Comparison of ENCODE assay signal across 23 cellular contexts in genomic region chr13:110343241-110343865, GRCh38. TPM values are rescaled to one million over a fixed set of nuclear protein-coding genes. Genes with fewer than 3 reads are reported as not detected.
DNase-seq lines count a peak whose midpoint lies in the region; ATAC-seq and TF ChIP-seq lines count a peak whose summit lies in the region.
"Had no signal": no experiment of that assay in that cellular context is flagged by ENCODE, and none has a peak within 500 bp of the region (broad histone marks: within the 10 kb centered on the region; RNA-seq: fewer than 3 reads in every experiment).

No MANE protein-coding gene starts in this region.

- TF ChIP-seq RAD21 in IMR-90 (IDR thresholded peaks at IDR 0.05; ENCODE audit: low read length) = no peak

- no peak overlapping the region for H3K14ac ChIP-seq in IMR-90 (replicated peaks; ENCODE audit: low read depth, low read length)

- H2AFZ ChIP-seq in IMR-90 (replicated peaks; ENCODE audit: low read length, poor library complexity) = no peak overlapping the region
- H2AFZ ChIP-seq: parathyroid adenoma had no signal

- DNase-seq in IMR-90 = no peak
- peak; percentile 80 for DNase-seq in MCF 10A (ENCODE audit: unreplicated experiment)
- DNase-seq in left lung = no peak
- no peak for DNase-seq in HEK293T (ENCODE audit: extremely low spot score)
- DNase-seq: activated CD4-positive, alpha-beta T cell treated with anti-CD3 and anti-CD28 coated beads, Interleukin-2, amount 50 U/mL, for 48 hours; activated T-cell treated with anti-CD3 and anti-CD28 coated beads, Interleukin-2, amount 50 U/mL, for 1 hour; CD4-positive, alpha-beta T cell; DMS53; HFFc6; left colon; NCI-H1694; NCI-H345; RPMI8226; small intestine; T-helper 1 cell had no signal

- no peak overlapping the region for H3K18ac ChIP-seq in IMR-90 (ENCODE audit: low read depth, low read length)

- no peak overlapping the region for H2BK15ac ChIP-seq in IMR-90 (ENCODE audit: low read depth, low read length)

- in situ Hi-C loops in IMR-90 (cut with MboI; ENCODE audit: low sequenced_read_pairs) = no loop called here

- H3K36me3 ChIP-seq in IMR-90 (ENCODE audit: control insufficient read depth, insufficient read depth, low read length) (peaks cover 17% of the 10 kb centered on the region), left lung (no peaks in the 10 kb centered on the region), subcutaneous abdominal adipose tissue (ENCODE audit: control insufficient read depth in 5 of 5, insufficient read depth in 5 of 5, low read length in 5 of 5) (peaks cover 0 to 15% (median 11%) of the 10 kb centered on the region in 5 donors)
- H3K36me3 ChIP-seq: cardiac muscle cell had no signal

- TF ChIP-seq POLR2A in IMR-90 (IDR thresholded peaks at IDR 0.05; ENCODE audit: low read depth, low read length) = no peak

- peaks cover 53% of the 10 kb centered on the region for H3K4me1 Mint-ChIP-seq in MCF 10A (ENCODE audit: insufficient read depth, unreplicated experiment)

- dilution Hi-C loops in IMR-90 (cut with HindIII; ENCODE audit: low sequenced_read_pairs, unreplicated experiment) = no loop called here

- no peak overlapping the region for H4K5ac ChIP-seq in IMR-90 (ENCODE audit: low read depth, low read length)

- H3K4me1 ChIP-seq in IMR-90 (ENCODE audit: control insufficient read depth, insufficient read depth, low read length) (peaks cover 48% of the 10 kb centered on the region), left lung (peaks cover 14 to 56% of the 10 kb centered on the region in 2 donors), subcutaneous abdominal adipose tissue (ENCODE audit: control insufficient read depth in 5 of 5, insufficient read depth in 5 of 5, low read length in 5 of 5) (peaks cover 18 to 69% (median 61%) of the 10 kb centered on the region in 5 donors)
- H3K4me1 ChIP-seq: parathyroid adenoma had no signal

- POLR2A ChIA-PET in IMR-90 (lab: Charles Lee; ENCODE audit: unreplicated experiment) = interaction anchor here (0.6 kb wide), 1 partner anchor 37 kb away, joined by 3 read pairs; no protein-coding TSS in a partner anchor
- POLR2A ChIA-PET in MCF 10A (lab: Yijun Ruan, JAX) = interaction anchor here (0.7 to 2.4 kb wide), 7 partner anchors 24 to 608 kb away, joined by 3 to 18 read pairs (median 4); partner anchors contain the start of genes COL4A1, COL4A2 and RAB20
- POLR2A ChIA-PET in HEK293T (lab: Yijun Ruan, JAX) = no interaction called here

- TF ChIP-seq CTCF in IMR-90 (conservative IDR thresholded peaks at IDR 0.05; ENCODE audit: low read depth, low read length) = no peak
- TF ChIP-seq CTCF in MCF 10A (IDR thresholded peaks at IDR 0.05; ENCODE audit: unreplicated experiment) = no peak
- TF ChIP-seq CTCF in left lung (IDR thresholded peaks at IDR 0.05) = no peak

- no peak for ATAC-seq in IMR-90 (ENCODE audit: low read depth)
- peak; percentile 30 for ATAC-seq in left lung
- ATAC-seq in GM21619 (IDR thresholded peaks at IDR 0.05; ENCODE audit: unreplicated experiment) = no peak
- no peak for ATAC-seq in GM18873 (IDR thresholded peaks at IDR 0.05; ENCODE audit: low FRiP score, unreplicated experiment)
- no peak for ATAC-seq in GM19463 (IDR thresholded peaks at IDR 0.05; ENCODE audit: unreplicated experiment)
- ATAC-seq: left colon had no signal

- H3K9me3 Mint-ChIP-seq in MCF 10A (ENCODE audit: unreplicated experiment) = no peaks in the 10 kb centered on the region
- H3K9me3 Mint-ChIP-seq: activated naive CD4-positive, alpha-beta T cell treated with anti-CD3 and anti-CD28 coated beads, Interleukin-2, amount 50 U/mL, for 24 hours; CD4-positive, alpha-beta T cell; HFFc6 had no signal

- H4K91ac ChIP-seq in IMR-90 (ENCODE audit: insufficient read depth, low read depth, low read length) = no peak overlapping the region

- 0 out of 2 replicates have a peak overlapping the region, but pooled peaks have one; percentile 6 for H2BK120ac ChIP-seq in IMR-90 (ENCODE audit: low read depth, low read length)

- no peaks in the 10 kb centered on the region for H3K27me3 Mint-ChIP-seq in MCF 10A (ENCODE audit: insufficient read depth, unreplicated experiment)
- H3K27me3 Mint-ChIP-seq: type B pancreatic cell had no signal

- no peak overlapping the region for H2AK9ac ChIP-seq in IMR-90 (replicated peaks; ENCODE audit: low read depth, low read length, poor library complexity)

- H3K27ac ChIP-seq in IMR-90 (ENCODE audit: insufficient read depth, low read length) (no peak overlapping the region), left lung (peak overlapping the region in 1 of 2 donors; percentile 79), subcutaneous abdominal adipose tissue (ENCODE audit: low read depth, low read length) (peak overlapping the region; percentile 94)
- H3K27ac ChIP-seq: parathyroid adenoma had no signal

- BruUV-seq in IMR-90 (replicated peaks; lab: Mats Ljungman, UMichigan) (no TSS peak), MCF 10A (replicated peaks; lab: Mats Ljungman, UMichigan) (no TSS peak)

- H3K23ac ChIP-seq in IMR-90 (ENCODE audit: low read depth, low read length) = no peak overlapping the region

- CTCF ChIA-PET in IMR-90 (lab: Yijun Ruan, JAX) = no interaction called here
- CTCF ChIA-PET in MCF 10A (lab: Yijun Ruan, JAX) = interaction anchor here (0.6 to 1.1 kb wide), 5 partner anchors 8 to 651 kb away, joined by 3 to 4 read pairs (median 3); no protein-coding TSS in a partner anchor
- CTCF ChIA-PET in HEK293T (lab: Yijun Ruan, JAX) = interaction anchor here (0.6 kb wide), 1 partner anchor 9 kb away, joined by 4 read pairs; no protein-coding TSS in a partner anchor

- H2AK5ac ChIP-seq in IMR-90 (ENCODE audit: low read depth, low read length) = peak overlapping the region; percentile 29; the same call in 1 of the 2 replicates

- peak overlapping the region; percentile 10 for H3K27ac Mint-ChIP-seq in MCF 10A (ENCODE audit: low read depth, unreplicated experiment)
- H3K27ac Mint-ChIP-seq: activated naive CD4-positive, alpha-beta T cell treated with anti-CD3 and anti-CD28 coated beads, Interleukin-2, amount 50 U/mL, for 24 hours; CD4-positive, alpha-beta T cell; HFFc6; type B pancreatic cell had no signal

- peaks cover 55% of the 10 kb centered on the region for H4K20me1 ChIP-seq in IMR-90 (ENCODE audit: insufficient read depth, low read length)

- no peak overlapping the region for H2BK20ac ChIP-seq in IMR-90 (ENCODE audit: low read depth, low read length)

- no peak overlapping the region for H3K4me2 ChIP-seq in IMR-90 (ENCODE audit: low read depth, low read length)

- no peak overlapping the region for H3K9ac ChIP-seq in IMR-90 (ENCODE audit: low read depth, low read length)
- no peak overlapping the region for H3K9ac ChIP-seq in subcutaneous abdominal adipose tissue (ENCODE audit: low read length in 5 of 5)
- H3K9ac ChIP-seq: parathyroid adenoma had no signal

- peaks cover 54 to 97% of the 10 kb centered on the region in 2 experiments for H3K79me1 ChIP-seq in IMR-90 (ENCODE audit: low read depth in 1 of 2, low read length in 2 of 2)

- H3K4me3 Mint-ChIP-seq in MCF 10A (ENCODE audit: unreplicated experiment) = peak overlapping the region; percentile 43
- H3K4me3 Mint-ChIP-seq: activated naive CD4-positive, alpha-beta T cell treated with anti-CD3 and anti-CD28 coated beads, Interleukin-2, amount 50 U/mL, for 24 hours; CD4-positive, alpha-beta T cell; HFFc6; type B pancreatic cell had no signal

- intact Hi-C loops in IMR-90 (cut with micrococcal nuclease) (loop anchor here (5.0 kb wide), 1 partner anchor 69 kb away; no protein-coding TSS in a partner anchor), MCF 10A (cut with micrococcal nuclease) (loop anchor here (1.0 kb wide), 2 partner anchors 54 to 69 kb away; no protein-coding TSS in a partner anchor), left lung (cut with DNase I) (no loop called here)

- H3K9me3 ChIP-seq in IMR-90 (ENCODE audit: control insufficient read depth, insufficient read depth, low read length) (no peaks in the 10 kb centered on the region), left lung (no peaks in the 10 kb centered on the region), subcutaneous abdominal adipose tissue (ENCODE audit: control insufficient read depth in 5 of 5, low read length in 5 of 5) (no peaks in the 10 kb centered on the region)

- H3K56ac ChIP-seq in IMR-90 (ENCODE audit: extremely low read depth, insufficient read depth, low read length) = no peak overlapping the region

- H3K4me3 ChIP-seq in IMR-90 (ENCODE audit: insufficient read depth, low read depth, low read length) (no peak overlapping the region), left lung (no peak overlapping the region), subcutaneous abdominal adipose tissue (ENCODE audit: low read depth in 1 of 5, low read length in 5 of 5) (no peak overlapping the region)
- H3K4me3 ChIP-seq: cardiac muscle cell had no signal

- no peak overlapping the region for H3K4ac ChIP-seq in IMR-90 (ENCODE audit: low read depth, low read length)

- no CpG with 5 or more reads among the region's 16 CpGs for WGBS in IMR-90 (ENCODE audit: extremely low coverage in 2 of 2, insufficient read length in 1 of 2), 2 experiments

- no peak overlapping the region for H4K8ac ChIP-seq in IMR-90 (ENCODE audit: low read depth in 2 of 2, low read length in 2 of 2)

- H2BK5ac ChIP-seq in IMR-90 (ENCODE audit: low read depth, low read length, poor library complexity, severe bottlenecking) = no peak overlapping the region

- H3K36me3 Mint-ChIP-seq in MCF 10A (ENCODE audit: insufficient read depth, unreplicated experiment) = peaks cover 4% of the 10 kb centered on the region
- H3K36me3 Mint-ChIP-seq: activated naive CD4-positive, alpha-beta T cell treated with anti-CD3 and anti-CD28 coated beads, Interleukin-2, amount 50 U/mL, for 24 hours had no signal

- peaks cover 65% of the 10 kb centered on the region for H3K9me1 ChIP-seq in IMR-90 (ENCODE audit: insufficient read depth, low read length)

- no peaks in the 10 kb centered on the region for H3K27me3 ChIP-seq in IMR-90 (ENCODE audit: control insufficient read depth, insufficient read depth, low read length)
- peaks cover 0 to 29% of the 10 kb centered on the region in 2 donors for H3K27me3 ChIP-seq in left lung
- no peaks in the 10 kb centered on the region for H3K27me3 ChIP-seq in subcutaneous abdominal adipose tissue (ENCODE audit: control insufficient read depth in 5 of 5, insufficient read depth in 4 of 5, low read length in 5 of 5)
- H3K27me3 ChIP-seq: cardiac muscle cell had no signal

TF ChIP-seq in IMR-90, 13 proteins besides CTCF, POLR2A, EP300 and RAD21 (continues in another document):
- no peak for TF ChIP-seq FOS (IDR thresholded peaks at IDR 0.05; ENCODE audit: low read depth, low read length)

TF ChIP-seq in HEK293T, 16 proteins besides CTCF, POLR2A, EP300 and RAD21 (continues in another document):
- TF ChIP-seq ELF4 (IDR thresholded peaks at IDR 0.05) = no peak

RNA-seq across cellular contexts. Expression of gene COL4A2, which starts 36.3 kb away (rescaled TPM):
- total RNA-seq in IMR-90 (2012; rRNA removed) = 90.7 and 97.5 TPM in 2 replicates
- polyA plus RNA-seq in IMR-90 (2012; rRNA removed) = 457 and 533 TPM in 2 replicates
- 220 and 733 TPM in 2 replicates for polyA plus RNA-seq in IMR-90 (2012; cell fraction: cytosol; rRNA removed)
- 553 and 1,147 TPM in 2 replicates for polyA plus RNA-seq in IMR-90 (2012; cell fraction: nucleus; rRNA removed; ENCODE audit: low replicate concordance)
- 54.6 and 66.0 TPM in 2 replicates for total RNA-seq in MCF 10A (2022)
- total RNA-seq in left lung = 100 to 1,000 TPM; 343 to 638 TPM
- total RNA-seq: CD4-positive, alpha-beta T cell had no signal

RNA-seq across cellular contexts. Expression of gene COL4A1, which starts 36.4 kb away (rescaled TPM):
- total RNA-seq in IMR-90 (2012; rRNA removed) (230 and 263 TPM in 2 replicates), MCF 10A (2022) (25.9 and 42.1 TPM in 2 replicates), left lung (1,000 to 10,000 TPM in 1 of 2 donors, 100 to 1,000 TPM in 1; 418 to 1,057 TPM)
- 301 and 337 TPM in 2 replicates for polyA plus RNA-seq in IMR-90 (2012; rRNA removed)
- polyA plus RNA-seq in IMR-90 (2012; cell fraction: cytosol; rRNA removed) = 173 and 272 TPM in 2 replicates
- 217 and 287 TPM in 2 replicates for polyA plus RNA-seq in IMR-90 (2012; cell fraction: nucleus; rRNA removed; ENCODE audit: low replicate concordance)

Comparison
In these comparisons a context has a peak if more than half of its experiments do, and no peak if none do; other contexts are left out.
1. intact Hi-C loops: an anchor here in IMR-90 (5.0 kb wide) and MCF 10A (1.0 kb wide); none called in left lung.